Comparison of ENCODE assay signal across 24 cellular contexts in genomic region chr5:130023604-130024003, GRCh38.
"Had no signal": no experiment of that assay in that cellular context is flagged by ENCODE, and none has a peak within 500 bp of the region (broad histone marks: within the 10 kb centered on the region; RNA-seq: fewer than 3 reads in every experiment).

No MANE protein-coding gene starts in this region.

- H3K36me3 Mint-ChIP-seq: mesothelial cell of epicardium; naive B cell; stimulated activated naive B cell treated with anti-CD40 and anti-IgM and Interleukin-4, amounts not matched to agents 10 μg/mL and 1 μg/mL and 100 μg/mL, for 72 hours had no signal

- H3K27ac Mint-ChIP-seq: mesothelial cell of epicardium; naive B cell; nephron progenitor cell; stimulated activated naive B cell treated with anti-CD40 and anti-IgM and Interleukin-4, amounts not matched to agents 10 μg/mL and 1 μg/mL and 100 μg/mL, for 72 hours; stimulated activated naive CD8-positive, alpha-beta T cell treated with anti-CD3 and anti-CD28 coated beads, Interleukin-15, Interleukin-2, amounts not matched to agents 100 ng/mL and 50 ng/mL, for 24 hours had no signal

- H3K4me3 ChIP-seq: dorsolateral prefrontal cortex, gastroesophageal sphincter, heart left ventricle, hepatocyte, left lung, mucosa of descending colon, prostate gland, right atrium auricular region, sigmoid colon, skin epidermis, spleen had no signal

- H3K4me3 Mint-ChIP-seq: mesothelial cell of epicardium; naive B cell; nephron progenitor cell; stimulated activated naive B cell treated with anti-CD40 and anti-IgM and Interleukin-4, amounts not matched to agents 10 μg/mL and 1 μg/mL and 100 μg/mL, for 72 hours; stimulated activated naive CD8-positive, alpha-beta T cell treated with anti-CD3 and anti-CD28 coated beads, Interleukin-15, Interleukin-2, amounts not matched to agents 100 ng/mL and 50 ng/mL, for 24 hours had no signal

- H3K9me3 Mint-ChIP-seq: mesothelial cell of epicardium; nephron progenitor cell; stimulated activated naive CD8-positive, alpha-beta T cell treated with anti-CD3 and anti-CD28 coated beads, Interleukin-15, Interleukin-2, amounts not matched to agents 100 ng/mL and 50 ng/mL, for 24 hours had no signal

- H3K27me3 ChIP-seq: dorsolateral prefrontal cortex, foreskin keratinocyte, gastroesophageal sphincter, heart left ventricle, hepatocyte, left lung, right atrium auricular region, sigmoid colon, spleen had no signal

- H3K27me3 Mint-ChIP-seq: naive B cell; stimulated activated naive B cell treated with anti-CD40 and anti-IgM and Interleukin-4, amounts not matched to agents 10 μg/mL and 1 μg/mL and 100 μg/mL, for 72 hours; stimulated activated naive CD8-positive, alpha-beta T cell treated with anti-CD3 and anti-CD28 coated beads, Interleukin-15, Interleukin-2, amounts not matched to agents 100 ng/mL and 50 ng/mL, for 24 hours had no signal

- ATAC-seq: esophagus mucosa; foreskin keratinocyte; gastroesophageal sphincter; heart left ventricle; left cardiac atrium; left lung; mucosa of descending colon; stimulated activated naive B cell treated with anti-CD40 and anti-IgM and Interleukin-4, amounts not matched to agents 10 μg/mL and 1 μg/mL and 100 μg/mL, for 72 hours had no signal

- H3K9me3 ChIP-seq: gastroesophageal sphincter, heart left ventricle, left lung, mucosa of descending colon, prostate gland, right atrium auricular region, sigmoid colon, spleen had no signal

- H3K4me1 Mint-ChIP-seq: mesothelial cell of epicardium; naive B cell; stimulated activated naive B cell treated with anti-CD40 and anti-IgM and Interleukin-4, amounts not matched to agents 10 μg/mL and 1 μg/mL and 100 μg/mL, for 72 hours had no signal

- H3K4me1 ChIP-seq: foreskin keratinocyte, gastroesophageal sphincter, left lung, prostate gland, sigmoid colon, spleen had no signal

- H3K27ac ChIP-seq: dorsolateral prefrontal cortex, epithelial cell of prostate, foreskin keratinocyte, gastroesophageal sphincter, heart left ventricle, hepatocyte, left lung, prostate gland, right atrium auricular region, sigmoid colon, spleen had no signal

- H3K36me3 ChIP-seq: gastroesophageal sphincter, heart left ventricle, left lung, prostate gland, right atrium auricular region, sigmoid colon, spleen had no signal

- DNase-seq: dorsolateral prefrontal cortex; effector CD4-positive, alpha-beta T cell; foreskin keratinocyte; heart left ventricle; left cardiac atrium; left lung; mucosa of descending colon; naive B cell; nephron progenitor cell; nucleus accumbens; sigmoid colon; spleen; stimulated activated CD4-positive, alpha-beta T cell treated with anti-CD3 and anti-CD28 coated beads, Interleukin-2, amount 100 ng/mL, for 48 hours; stimulated activated naive B cell treated with anti-CD40 and anti-IgM and Interleukin-4, amounts not matched to agents 10 μg/mL and 1 μg/mL and 100 μg/mL, for 72 hours; trophoblast cell had no signal
